ENCODE assay signal across 8 cellular contexts in the genomic region with DNA sequence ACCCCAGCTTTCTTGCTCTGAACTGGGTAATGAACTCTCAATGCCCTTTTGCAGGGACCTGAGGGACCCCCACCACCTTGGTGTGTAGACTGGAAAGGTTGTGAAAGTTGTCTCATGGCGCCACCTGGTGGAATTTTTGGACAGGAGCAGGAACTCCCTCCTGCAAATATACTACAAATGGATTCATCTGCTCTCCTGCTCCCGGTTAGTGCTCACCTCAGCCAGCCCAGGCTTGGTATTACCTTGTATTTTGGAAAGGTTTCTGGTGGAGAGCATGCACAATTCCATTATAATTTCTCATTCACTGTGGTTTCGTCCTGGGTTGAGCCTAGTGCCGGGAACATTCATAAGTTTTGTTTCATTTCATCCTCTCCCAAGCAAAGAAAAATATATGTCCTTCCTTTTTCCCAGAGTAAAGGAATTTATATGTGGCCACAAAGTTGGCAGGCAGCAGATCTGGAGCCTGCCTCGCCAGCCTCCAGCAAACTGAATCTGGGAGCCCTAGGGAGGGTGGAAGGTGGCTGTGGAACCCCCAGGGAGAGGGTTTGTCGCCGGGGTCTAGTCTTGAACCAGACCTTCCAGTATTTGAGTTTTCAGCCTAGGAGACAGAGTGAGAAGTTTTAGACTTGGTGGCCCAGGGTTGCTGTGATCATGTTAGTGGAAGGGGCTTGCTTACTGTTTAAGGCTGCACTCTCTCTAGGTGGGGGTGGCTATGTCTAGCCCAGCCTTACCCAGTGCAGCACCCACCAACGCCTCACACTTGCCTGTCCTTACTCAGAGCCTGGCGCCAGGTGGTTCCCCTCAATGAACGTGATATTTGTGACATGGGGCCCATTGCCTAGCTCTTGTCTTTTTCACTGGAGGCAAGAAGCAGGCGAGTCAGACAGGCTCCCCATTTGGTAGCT. TPM values are rescaled to one million over a fixed set of nuclear protein-coding genes. Genes with fewer than 3 reads are reported as not detected.
A peak's percentile ranks its signal among the peaks of the same experiment; 100 is the strongest.
DNase-seq lines count a peak whose midpoint lies in the region; ATAC-seq and TF ChIP-seq lines count a peak whose summit lies in the region.

No MANE protein-coding gene starts in this region.

- no peak overlapping the region for H3K27ac ChIP-seq in cardiac muscle cell

- no peak overlapping the region for H3K4me3 ChIP-seq in cardiac muscle cell

- intact Hi-C loops in posterior vena cava (cut with DNase I) = loop anchor here (5.0 to 10.0 kb wide), 5 partner anchors 122 to 1568 kb away; partner anchors contain the start of gene TACR2 (in 1 of the 2)

- no peaks in the 10 kb centered on the region for H3K36me3 Mint-ChIP-seq in activated naive CD4-positive, alpha-beta T cell treated with anti-CD3 and anti-CD28 coated beads, Interleukin-2, amount 50 U/mL, for 72 hours

- TF ChIP-seq CTCF in cardiac muscle cell (IDR thresholded peaks at IDR 0.05; ENCODE audit: low read depth, low read length) = peak; percentile 84

- peak; percentile 66 to 75 for ATAC-seq in activated naive CD4-positive, alpha-beta T cell treated with anti-CD3 and anti-CD28 coated beads, Interleukin-2, amount 50 U/mL, for 72 hours
- no peak for ATAC-seq in HG03095 (IDR thresholded peaks at IDR 0.05; ENCODE audit: unreplicated experiment)

- DNase-seq in COLO829 (ENCODE audit: low spot score) (peak; percentile 73), HT-29 (ENCODE audit: low spot score) (peak; percentile 75), SKM-1 treated with dmso at 0.1 percent for 144 hours (lab: John Stamatoyannopoulos, UW; ENCODE audit: unreplicated experiment) (peak; percentile 55), cardiac muscle cell (ENCODE audit: low read depth in 1 of 2, low spot score in 1 of 2) (peak; percentile 72 to 83), posterior vena cava (ENCODE audit: low spot score) (peak; percentile 85), ureter (ENCODE audit: low spot score) (peak; percentile 62)
- DNase-seq in activated naive CD4-positive, alpha-beta T cell treated with anti-CD3 and anti-CD28 coated beads, Interleukin-2, amount 50 U/mL, for 72 hours (ENCODE audit: low spot score in 2 of 2) = peak; percentile 58 to 64

- no peaks in the 10 kb centered on the region for H3K9me3 ChIP-seq in cardiac muscle cell (ENCODE audit: low read depth)

- H3K27me3 ChIP-seq in cardiac muscle cell = no peaks in the 10 kb centered on the region

- H3K4me1 ChIP-seq in cardiac muscle cell (ENCODE audit: low read depth) = no peaks in the 10 kb centered on the region

- H3K27ac Mint-ChIP-seq in activated naive CD4-positive, alpha-beta T cell treated with anti-CD3 and anti-CD28 coated beads, Interleukin-2, amount 50 U/mL, for 72 hours = no peak overlapping the region

- H3K9me3 Mint-ChIP-seq in activated naive CD4-positive, alpha-beta T cell treated with anti-CD3 and anti-CD28 coated beads, Interleukin-2, amount 50 U/mL, for 72 hours = no peaks in the 10 kb centered on the region

- no peaks in the 10 kb centered on the region for H3K36me3 ChIP-seq in cardiac muscle cell

RNA-seq across cellular contexts. Expression of gene FAM241B, which starts 9.5 kb away (rescaled TPM):
- 3.4 and 3.5 TPM in 2 replicates for total RNA-seq in HT-29 (2014; rRNA removed; shearing (Covaris generic))
- 10 to 100 TPM in 1 of 2 donors, 1 to 10 TPM in 1; 9.0 to 29.8 TPM for total RNA-seq in activated naive CD4-positive, alpha-beta T cell treated with anti-CD3 and anti-CD28 coated beads, Interleukin-2, amount 50 U/mL, for 72 hours
- total RNA-seq in cardiac muscle cell (8.5 and 13.7 TPM in 2 replicates), posterior vena cava (1 to 10 TPM; 2.2 to 3.1 TPM), ureter (5.6 TPM)
- 42.4 and 45.3 TPM in 2 replicates for polyA plus RNA-seq in cardiac muscle cell
